10 cellular contexts compared by ENCODE assay signal in genomic region chr14:75549169-75549568, GRCh38. TPM values are rescaled to one million over a fixed set of nuclear protein-coding genes. Genes with fewer than 3 reads are reported as not detected.
DNase-seq lines count a peak whose midpoint lies in the region; ATAC-seq lines count a peak whose summit lies in the region.
"Had no signal": no experiment of that assay in that cellular context is flagged by ENCODE, and none has a peak within 500 bp of the region (broad histone marks: within the 10 kb centered on the region; RNA-seq: fewer than 3 reads in every experiment).

No MANE protein-coding gene starts in this region.

- H3K27me3 Mint-ChIP-seq in activated T-cell treated with anti-CD3 and anti-CD28 coated beads, Interleukin-2, amount 50 U/mL, for 4 hours (ENCODE audit: low read depth) = no peaks in the 10 kb centered on the region
- no peaks in the 10 kb centered on the region for H3K27me3 Mint-ChIP-seq in stimulated activated memory B cell treated with anti-CD40 and anti-IgM and Interleukin-4, amounts not matched to agents 10 μg/mL and 1 μg/mL and 100 μg/mL, for 72 hours

- peaks cover 64% of the 10 kb centered on the region for H3K4me1 Mint-ChIP-seq in activated T-cell treated with anti-CD3 and anti-CD28 coated beads, Interleukin-2, amount 50 U/mL, for 4 hours (ENCODE audit: low read depth)
- H3K4me1 Mint-ChIP-seq in stimulated activated memory B cell treated with anti-CD40 and anti-IgM and Interleukin-4, amounts not matched to agents 10 μg/mL and 1 μg/mL and 100 μg/mL, for 72 hours = peaks cover 62% of the 10 kb centered on the region

- H3K9me3 Mint-ChIP-seq in activated T-cell treated with anti-CD3 and anti-CD28 coated beads, Interleukin-2, amount 50 U/mL, for 4 hours = no peaks in the 10 kb centered on the region
- H3K9me3 Mint-ChIP-seq in stimulated activated memory B cell treated with anti-CD40 and anti-IgM and Interleukin-4, amounts not matched to agents 10 μg/mL and 1 μg/mL and 100 μg/mL, for 72 hours = no peaks in the 10 kb centered on the region

- peaks cover 32% of the 10 kb centered on the region for H3K36me3 Mint-ChIP-seq in activated T-cell treated with anti-CD3 and anti-CD28 coated beads, Interleukin-2, amount 50 U/mL, for 4 hours (ENCODE audit: insufficient read depth)
- H3K36me3 Mint-ChIP-seq in stimulated activated memory B cell treated with anti-CD40 and anti-IgM and Interleukin-4, amounts not matched to agents 10 μg/mL and 1 μg/mL and 100 μg/mL, for 72 hours = peaks cover 43% of the 10 kb centered on the region

- no peak for DNase-seq in activated T-cell treated with anti-CD3 and anti-CD28 coated beads, Interleukin-2, amount 50 U/mL, for 4 hours
- no peak for DNase-seq in activated T-cell treated with anti-CD3 and anti-CD28 coated beads, Interleukin-2, amount 50 U/mL, for 1 hour
- DNase-seq in OCI-M1 (lab: John Stamatoyannopoulos, UW) (peak; percentile 38), hippocampal formation (lab: John Stamatoyannopoulos, UW) (no peak), NCI-H2107 (lab: John Stamatoyannopoulos, UW) (no peak)
- DNase-seq in activated CD8-positive, alpha-beta memory T cell treated with anti-CD3 and anti-CD28 coated beads, Interleukin-2, amount 50 U/mL, for 4 hours = no peak
- DNase-seq: brain microvascular endothelial cell, mesenchymal stem cell had no signal

- peak overlapping the region; percentile 88 for H3K27ac Mint-ChIP-seq in stimulated activated memory B cell treated with anti-CD40 and anti-IgM and Interleukin-4, amounts not matched to agents 10 μg/mL and 1 μg/mL and 100 μg/mL, for 72 hours

- ATAC-seq in activated T-cell treated with anti-CD3 and anti-CD28 coated beads, Interleukin-2, amount 50 U/mL, for 4 hours = peak; percentile 79 to 80
- peak; percentile 54 for ATAC-seq in HG02571 (IDR thresholded peaks at IDR 0.05; ENCODE audit: unreplicated experiment)
- ATAC-seq in stimulated activated memory B cell treated with anti-CD40 and anti-IgM and Interleukin-4, amounts not matched to agents 10 μg/mL and 1 μg/mL and 100 μg/mL, for 72 hours = peak; percentile 96

- H3K4me3 Mint-ChIP-seq in activated T-cell treated with anti-CD3 and anti-CD28 coated beads, Interleukin-2, amount 50 U/mL, for 4 hours = peak overlapping the region; percentile 22
- peak overlapping the region; percentile 50 for H3K4me3 Mint-ChIP-seq in stimulated activated memory B cell treated with anti-CD40 and anti-IgM and Interleukin-4, amounts not matched to agents 10 μg/mL and 1 μg/mL and 100 μg/mL, for 72 hours

RNA-seq across cellular contexts. Expression of gene BATF, which starts 26.9 kb away (rescaled TPM):
- 100 to 1,000 TPM; 186 to 193 (median 191) TPM for total RNA-seq in activated T-cell treated with anti-CD3 and anti-CD28 coated beads, Interleukin-2, amount 50 U/mL, for 4 hours

RNA-seq across cellular contexts. Expression of gene FLVCR2, which starts 29.3 kb away (rescaled TPM):
- 1 to 10 TPM; 1.5 to 5.3 (median 3.3) TPM for total RNA-seq in activated T-cell treated with anti-CD3 and anti-CD28 coated beads, Interleukin-2, amount 50 U/mL, for 4 hours
